In genomic region chr1:248640906-248641305, GRCh38 we compare ENCODE assay signal across 15 cellular contexts. TPM values are rescaled to one million over a fixed set of nuclear protein-coding genes. Genes with fewer than 3 reads are reported as not detected.
DNase-seq lines count a peak whose midpoint lies in the region; ATAC-seq, FAIRE-seq and TF ChIP-seq lines count a peak whose summit lies in the region.
"Not testable (repeated sequence)": the region's sequence is repeated elsewhere in the genome, so short reads cannot be mapped to it uniquely, and the experiment has no call there.
"Had no signal": no experiment of that assay in that cellular context is flagged by ENCODE, and none has a peak within 500 bp of the region (broad histone marks: within the 10 kb centered on the region; RNA-seq: fewer than 3 reads in every experiment).

No MANE protein-coding gene starts in this region.

- ATAC-seq in GM18867 (IDR thresholded peaks at IDR 0.05; ENCODE audit: unreplicated experiment), result peak; percentile 58
- peak; percentile 39 for ATAC-seq in GM19372 (IDR thresholded peaks at IDR 0.05; ENCODE audit: low read depth, unreplicated experiment)
- peak; percentile 41 for ATAC-seq in GM21526 (IDR thresholded peaks at IDR 0.05; ENCODE audit: low FRiP score, unreplicated experiment)
- ATAC-seq in HG02623 (IDR thresholded peaks at IDR 0.05; ENCODE audit: unreplicated experiment), result peak; percentile 20
- ATAC-seq in HG02943 (IDR thresholded peaks at IDR 0.05; ENCODE audit: low read depth, unreplicated experiment), result peak; percentile 40
- peak; percentile 44 for ATAC-seq in HG03135 (IDR thresholded peaks at IDR 0.05; ENCODE audit: unreplicated experiment)
- peak; percentile 39 for ATAC-seq in HG03469 (IDR thresholded peaks at IDR 0.05; ENCODE audit: unreplicated experiment)

- TF ChIP-seq POLR2A in GM12892 (IDR thresholded peaks at IDR 0.05; ENCODE audit: low read depth, low read length), result not testable (repeated sequence)

- DNase-seq in GM12892 (ENCODE audit: insufficient read length), result not testable (repeated sequence)

- FAIRE-seq in GM12892 (lab: Jason Lieb, UNC), result peak; percentile 90

RNA-seq across cellular contexts. Expression of gene OR2T35, which starts 4.2 kb away (rescaled TPM):
- polyA plus RNA-seq in GM12892 (2012; ENCODE audit: missing spikeins), result 0.23 TPM
- polyA plus RNA-seq: adrenal gland, CD14-positive monocyte, foreskin keratinocyte, GM23248, heart left ventricle, liver, right cardiac atrium had no signal

RNA-seq across cellular contexts. Expression of gene OR2T11, which starts 6.0 kb away (rescaled TPM):
- 0.19 TPM for polyA plus RNA-seq in GM12892 (2012; ENCODE audit: missing spikeins)
- polyA plus RNA-seq: adrenal gland, CD14-positive monocyte, foreskin keratinocyte, GM23248, heart left ventricle, liver, right cardiac atrium had no signal

RNA-seq across cellular contexts. Expression of gene OR2T27, which starts 14.4 kb away (rescaled TPM):
- polyA plus RNA-seq in GM12892 (2012; ENCODE audit: missing spikeins), result not detected
- polyA plus RNA-seq: adrenal gland, CD14-positive monocyte, foreskin keratinocyte, GM23248, heart left ventricle, liver, right cardiac atrium had no signal

RNA-seq across cellular contexts. Expression of gene OR2T10, which starts 43.4 kb away (rescaled TPM):
- polyA plus RNA-seq in GM12892 (2012; ENCODE audit: missing spikeins), result 0.23 TPM
- polyA plus RNA-seq: adrenal gland, CD14-positive monocyte, foreskin keratinocyte, GM23248, heart left ventricle, liver, right cardiac atrium had no signal
